Comparison of ENCODE assay signal across 8 cellular contexts in the genomic region with DNA sequence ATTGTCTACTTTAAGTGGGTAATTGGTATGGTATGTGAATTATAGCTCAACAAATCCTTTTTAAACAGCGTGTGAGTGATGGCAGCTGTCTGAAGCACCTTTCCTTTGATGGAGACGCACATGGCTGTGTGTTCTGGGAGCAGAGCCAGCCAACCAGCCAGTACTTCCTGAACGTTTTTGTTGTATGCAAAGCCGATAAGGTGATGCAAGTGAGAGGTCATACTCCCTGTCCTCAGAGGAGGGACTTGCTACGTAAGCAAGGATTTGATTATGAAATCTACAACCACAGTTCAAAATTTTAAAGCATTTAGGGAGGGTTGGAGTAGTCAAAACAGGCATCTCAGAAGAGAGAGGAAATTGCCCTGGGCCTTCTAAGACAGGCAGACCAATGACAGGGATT. TPM values are rescaled to one million over a fixed set of nuclear protein-coding genes. Genes with fewer than 3 reads are reported as not detected.
A peak's percentile ranks its signal among the peaks of the same experiment; 100 is the strongest.
DNase-seq lines count a peak whose midpoint lies in the region; ATAC-seq and TF ChIP-seq lines count a peak whose summit lies in the region.

No MANE protein-coding gene starts in this region.

- peak; percentile 89 for ATAC-seq in upper lobe of right lung
- no peak for ATAC-seq in GM21619 (IDR thresholded peaks at IDR 0.05; ENCODE audit: unreplicated experiment)

- no peaks in the 10 kb centered on the region for H3K4me1 ChIP-seq in upper lobe of right lung

- H3K9me3 ChIP-seq in upper lobe of right lung = no peaks in the 10 kb centered on the region

- H3K4me3 ChIP-seq in fibroblast of pulmonary artery (replicated peaks; ENCODE audit: low read depth, low read length) (no peak overlapping the region), upper lobe of right lung (no peak overlapping the region)

- no peak overlapping the region for H3K4me3 Mint-ChIP-seq in activated naive CD4-positive, alpha-beta T cell treated with anti-CD3 and anti-CD28 coated beads, Interleukin-2, amount 10 ng/mL, durations not matched to agents 7 days and 5 days

- no peak overlapping the region for H3K27ac Mint-ChIP-seq in activated naive CD4-positive, alpha-beta T cell treated with anti-CD3 and anti-CD28 coated beads, Interleukin-2, amount 10 ng/mL, durations not matched to agents 7 days and 5 days

- peak; percentile 8 for DNase-seq in activated naive CD4-positive, alpha-beta T cell treated with anti-CD3 and anti-CD28 coated beads, Interleukin-2, amount 10 ng/mL, durations not matched to agents 7 days and 5 days
- DNase-seq in activated naive CD4-positive, alpha-beta T cell treated with anti-CD3 and anti-CD28 coated beads, Interleukin-2, amount 50 U/mL, for 16 hours = no peak
- peak; percentile 35 for DNase-seq in NOMO-1 treated with dmso at 0.1 percent for 144 hours (lab: John Stamatoyannopoulos, UW; ENCODE audit: unreplicated experiment)
- peak; percentile 100 for DNase-seq in fibroblast of pulmonary artery (ENCODE audit: low read depth)
- peak; percentile 67 for DNase-seq in upper lobe of right lung
- no peak for DNase-seq in activated CD4-positive, alpha-beta T cell treated with anti-CD3 and anti-CD28 coated beads, Interleukin-2, amount 50 U/mL, for 4 hours
- DNase-seq in activated naive CD4-positive, alpha-beta T cell treated with Interleukin-2 at 50 U/mL for 16 hours = no peak

- no peaks in the 10 kb centered on the region for H3K27me3 ChIP-seq in upper lobe of right lung

- H3K36me3 Mint-ChIP-seq in activated naive CD4-positive, alpha-beta T cell treated with anti-CD3 and anti-CD28 coated beads, Interleukin-2, amount 10 ng/mL, durations not matched to agents 7 days and 5 days = no peaks in the 10 kb centered on the region

- TF ChIP-seq CTCF in fibroblast of pulmonary artery (IDR thresholded peaks at IDR 0.05; ENCODE audit: low read length, missing control alignments) = no peak
- TF ChIP-seq CTCF in upper lobe of right lung (IDR thresholded peaks at IDR 0.05) = no peak

- H3K36me3 ChIP-seq in upper lobe of right lung = no peaks in the 10 kb centered on the region

- intact Hi-C loops in upper lobe of right lung (cut with DNase I) = no loop called here

- H3K27me3 Mint-ChIP-seq in activated naive CD4-positive, alpha-beta T cell treated with anti-CD3 and anti-CD28 coated beads, Interleukin-2, amount 10 ng/mL, durations not matched to agents 7 days and 5 days = peaks cover 21% of the 10 kb centered on the region

- CTCF ChIA-PET in activated naive CD4-positive, alpha-beta T cell treated with anti-CD3 and anti-CD28 coated beads, Interleukin-2, amount 10 ng/mL, durations not matched to agents 7 days and 5 days (lab: Charles Lee) = interaction anchor here (1.5 kb wide), 1 partner anchor 9 kb away, joined by 5 read pairs; no protein-coding TSS in a partner anchor

- H3K9me3 Mint-ChIP-seq in activated naive CD4-positive, alpha-beta T cell treated with anti-CD3 and anti-CD28 coated beads, Interleukin-2, amount 10 ng/mL, durations not matched to agents 7 days and 5 days = no peaks in the 10 kb centered on the region

- no peaks in the 10 kb centered on the region for H3K4me1 Mint-ChIP-seq in activated naive CD4-positive, alpha-beta T cell treated with anti-CD3 and anti-CD28 coated beads, Interleukin-2, amount 10 ng/mL, durations not matched to agents 7 days and 5 days

- no peak overlapping the region for H3K27ac ChIP-seq in upper lobe of right lung

RNA-seq across cellular contexts. Expression of a gene that starts 28.1 kb away (rescaled TPM):
- total RNA-seq in upper lobe of right lung = 11.1 TPM

Comparison
In these comparisons a context has a peak if more than half of its experiments do, and no peak if none do; other contexts are left out.
1. DNase-seq: peak in activated naive CD4-positive, alpha-beta T cell treated with anti-CD3 and anti-CD28 coated beads, Interleukin-2, amount 10 ng/mL, durations not matched to agents 7 days and 5 days (single experiment), NOMO-1 treated with dmso at 0.1 percent for 144 hours (single experiment), fibroblast of pulmonary artery (single experiment) and upper lobe of right lung (single experiment); none in activated naive CD4-positive, alpha-beta T cell treated with anti-CD3 and anti-CD28 coated beads, Interleukin-2, amount 50 U/mL, for 16 hours (single experiment), activated CD4-positive, alpha-beta T cell treated with anti-CD3 and anti-CD28 coated beads, Interleukin-2, amount 50 U/mL, for 4 hours (0 of 2) and activated naive CD4-positive, alpha-beta T cell treated with Interleukin-2 at 50 U/mL for 16 hours (single experiment).